8 cellular contexts compared by ENCODE assay signal in the genomic region with DNA sequence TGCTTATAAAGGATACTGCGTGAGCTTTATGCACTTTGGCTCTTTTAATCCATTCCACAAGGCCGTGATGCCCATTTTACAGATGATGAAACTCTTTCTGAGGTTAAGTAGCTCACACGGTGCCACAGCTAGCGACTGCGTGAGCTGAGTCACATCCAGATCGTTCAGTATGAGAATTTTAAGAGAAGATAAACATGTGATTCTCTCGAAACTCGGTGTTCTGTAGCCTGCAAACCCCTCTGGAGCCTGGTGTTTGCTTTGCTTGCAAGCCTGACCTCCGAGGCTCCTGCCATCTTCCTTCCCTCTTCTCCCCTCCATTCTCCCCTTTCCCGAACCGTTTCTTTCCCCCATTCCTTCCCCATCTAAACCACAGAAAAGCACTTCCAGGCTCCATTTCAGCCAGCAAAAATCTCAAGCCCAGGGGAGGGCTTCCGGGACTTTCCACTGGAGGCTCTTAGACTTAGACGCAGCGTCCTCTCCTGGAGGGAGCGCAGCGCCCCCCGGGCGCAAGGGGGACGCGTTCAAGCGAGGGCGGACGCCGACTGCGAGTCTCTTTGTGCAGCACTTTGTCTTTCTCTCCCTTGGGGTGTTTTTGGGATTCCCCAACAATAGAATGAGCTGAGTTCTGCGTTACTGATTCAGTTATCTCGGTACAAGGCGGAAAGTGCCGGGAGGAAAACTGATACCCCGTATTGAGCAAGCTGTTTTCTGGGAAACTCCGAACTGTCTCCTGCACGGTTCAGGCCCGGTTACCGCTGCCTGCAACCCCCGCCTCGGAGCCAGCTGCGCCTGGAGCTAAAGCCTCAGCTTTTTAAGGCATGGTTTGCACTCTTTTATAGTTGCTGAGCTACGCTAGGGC. TPM values are rescaled to one million over a fixed set of nuclear protein-coding genes. Genes with fewer than 3 reads are reported as not detected.
DNase-seq lines count a peak whose midpoint lies in the region; ATAC-seq, FAIRE-seq and TF ChIP-seq lines count a peak whose summit lies in the region.

No MANE protein-coding gene starts in this region.

- peak overlapping the region; percentile 48 for H3K4me3 ChIP-seq in astrocyte (ENCODE audit: insufficient read depth, low read depth, low read length)
- H3K4me3 ChIP-seq in kidney (ENCODE audit: low read length in 2 of 2) = peak overlapping the region; percentile 54 to 57
- no peak overlapping the region for H3K4me3 ChIP-seq in PC-3 (ENCODE audit: low read length)

- FAIRE-seq in astrocyte (lab: Jason Lieb, UNC) (no peak), kidney (lab: Jason Lieb, UNC) (no peak)

- peaks cover 11% of the 10 kb centered on the region for H3K27me3 Mint-ChIP-seq in astrocyte (ENCODE audit: low read depth, unreplicated experiment)
- peaks cover 54% of the 10 kb centered on the region for H3K27me3 Mint-ChIP-seq in stimulated activated memory B cell treated with anti-CD40 and anti-IgM and Interleukin-4, amounts not matched to agents 10 μg/mL and 1 μg/mL and 100 μg/mL, for 72 hours

- H3K79me2 ChIP-seq in astrocyte (ENCODE audit: insufficient read depth, low read length) (no peaks in the 10 kb centered on the region), PC-3 (ENCODE audit: low read length) (no peaks in the 10 kb centered on the region)

- POLR2A ChIA-PET in PC-3 (lab: Charles Lee; ENCODE audit: unreplicated experiment) = no interaction called here

- H3K36me3 ChIP-seq in astrocyte (ENCODE audit: insufficient read depth, low read length) (no peaks in the 10 kb centered on the region), kidney (ENCODE audit: control insufficient read depth in 1 of 2, insufficient read depth in 2 of 2, low read length in 2 of 2) (no peaks in the 10 kb centered on the region), PC-3 (ENCODE audit: low read depth, low read length) (no peaks in the 10 kb centered on the region)

- TF ChIP-seq CTCF in astrocyte (IDR thresholded peaks at IDR 0.05; ENCODE audit: insufficient read depth, low read depth, low read length) (peak; percentile 19), kidney (IDR thresholded peaks at IDR 0.05; ENCODE audit: borderline replicate concordance, extremely low read depth, insufficient read depth) (no peak), PC-3 (conservative IDR thresholded peaks at IDR 0.05; ENCODE audit: low read depth, low read length) (no peak)

- H2AFZ ChIP-seq in astrocyte (ENCODE audit: low read depth, low read length) (peak overlapping the region; percentile 84), PC-3 (ENCODE audit: low read length) (no peak overlapping the region)

- H3K4me3 Mint-ChIP-seq in astrocyte (ENCODE audit: unreplicated experiment) = no peak overlapping the region
- peak overlapping the region; percentile 80 for H3K4me3 Mint-ChIP-seq in stimulated activated memory B cell treated with anti-CD40 and anti-IgM and Interleukin-4, amounts not matched to agents 10 μg/mL and 1 μg/mL and 100 μg/mL, for 72 hours

- CTCF ChIA-PET in PC-3 (lab: Charles Lee) = no interaction called here

- H3K27ac ChIP-seq in astrocyte (ENCODE audit: low read depth, low read length) (no peak overlapping the region), kidney (ENCODE audit: low read depth in 2 of 2, low read length in 2 of 2) (peak overlapping the region; percentile 20 to 51), PC-3 (ENCODE audit: low read length) (no peak overlapping the region)

- H3K4me1 ChIP-seq in astrocyte (ENCODE audit: insufficient read depth, low read length) = peaks cover 11% of the 10 kb centered on the region
- H3K4me1 ChIP-seq in kidney (ENCODE audit: control insufficient read depth in 1 of 2, insufficient read depth in 1 of 2, low read depth in 1 of 2, low read length in 2 of 2) = peaks cover 0 to 2% of the 10 kb centered on the region in 2 donors
- no peaks in the 10 kb centered on the region for H3K4me1 ChIP-seq in PC-3 (ENCODE audit: insufficient read depth, low read length)

- H3K4me2 ChIP-seq in astrocyte (ENCODE audit: low read length) (peak overlapping the region; percentile 90), PC-3 (ENCODE audit: low read length) (no peak overlapping the region)

- H4K20me1 ChIP-seq in astrocyte (ENCODE audit: insufficient read depth, low read length) (no peaks in the 10 kb centered on the region), PC-3 (ENCODE audit: low read length) (no peaks in the 10 kb centered on the region)

- H3K4me1 Mint-ChIP-seq in astrocyte (ENCODE audit: low read depth, unreplicated experiment) = peaks cover 9% of the 10 kb centered on the region
- peaks cover 20% of the 10 kb centered on the region for H3K4me1 Mint-ChIP-seq in stimulated activated memory B cell treated with anti-CD40 and anti-IgM and Interleukin-4, amounts not matched to agents 10 μg/mL and 1 μg/mL and 100 μg/mL, for 72 hours

- H3K9ac ChIP-seq in astrocyte (ENCODE audit: low read length) = peak overlapping the region; percentile 64
- H3K9ac ChIP-seq in kidney (ENCODE audit: low read length in 2 of 2) = no peak overlapping the region
- no peak overlapping the region for H3K9ac ChIP-seq in PC-3 (ENCODE audit: low read length)

- H3K9me3 Mint-ChIP-seq in astrocyte (ENCODE audit: unreplicated experiment) = no peaks in the 10 kb centered on the region
- H3K9me3 Mint-ChIP-seq in stimulated activated memory B cell treated with anti-CD40 and anti-IgM and Interleukin-4, amounts not matched to agents 10 μg/mL and 1 μg/mL and 100 μg/mL, for 72 hours = peaks cover 5% of the 10 kb centered on the region

- no peaks in the 10 kb centered on the region for H3F3A ChIP-seq in PC-3 (ENCODE audit: low read length, unreplicated experiment)

- no peaks in the 10 kb centered on the region for H3K9me2 ChIP-seq in PC-3 (replicated peaks; ENCODE audit: low read length)

- no peak overlapping the region for H3K27ac Mint-ChIP-seq in astrocyte (ENCODE audit: unreplicated experiment)
- peak overlapping the region; percentile 83 for H3K27ac Mint-ChIP-seq in stimulated activated memory B cell treated with anti-CD40 and anti-IgM and Interleukin-4, amounts not matched to agents 10 μg/mL and 1 μg/mL and 100 μg/mL, for 72 hours

- BruUV-seq in PC-3 (replicated peaks; lab: Mats Ljungman, UMichigan) = no TSS peak

- intact Hi-C loops in kidney (cut with DNase I) = no loop called here
- intact Hi-C loops in PC-3 (cut with micrococcal nuclease) = no loop called here

- DNase-seq in ELR (ENCODE audit: low read depth) (peak; percentile 58), astrocyte (ENCODE audit: low read depth) (peak; percentile 48), kidney (peak; percentile 88), NCI-H2029 treated with DMSO at 0.1 percent for 48 hours (lab: John Stamatoyannopoulos, UW) (no peak), PC-3 (no peak)

- H3K27me3 ChIP-seq in astrocyte (ENCODE audit: insufficient read depth, low read length) = peaks cover 17% of the 10 kb centered on the region
- 0 out of 2 replicates have a peak, but pooled peaks cover 3% of the 10 kb centered on the region for H3K27me3 ChIP-seq in PC-3 (ENCODE audit: low read length)

- H3K9me3 ChIP-seq in astrocyte (ENCODE audit: insufficient read depth, low read depth, low read length) = no peaks in the 10 kb centered on the region
- no peaks in the 10 kb centered on the region for H3K9me3 ChIP-seq in kidney (ENCODE audit: control insufficient read depth in 1 of 2, low read length in 2 of 2)
- no peaks in the 10 kb centered on the region for H3K9me3 ChIP-seq in PC-3 (ENCODE audit: low read length)

- ATAC-seq in GM19397 (IDR thresholded peaks at IDR 0.05; ENCODE audit: unreplicated experiment) (peak; percentile 75), HG03442 (IDR thresholded peaks at IDR 0.05; ENCODE audit: unreplicated experiment) (peak; percentile 73), PC-3 (no peak)
- peak; percentile 87 for ATAC-seq in stimulated activated memory B cell treated with anti-CD40 and anti-IgM and Interleukin-4, amounts not matched to agents 10 μg/mL and 1 μg/mL and 100 μg/mL, for 72 hours

- H3K36me3 Mint-ChIP-seq in astrocyte (ENCODE audit: low read depth, unreplicated experiment) = no peaks in the 10 kb centered on the region
- H3K36me3 Mint-ChIP-seq in stimulated activated memory B cell treated with anti-CD40 and anti-IgM and Interleukin-4, amounts not matched to agents 10 μg/mL and 1 μg/mL and 100 μg/mL, for 72 hours = no peaks in the 10 kb centered on the region

RNA-seq across cellular contexts. Expression of gene CYP1B1, which starts 38.0 kb away (rescaled TPM):
- total RNA-seq in astrocyte (12.9 and 20.8 TPM in 2 replicates), kidney (79.2 TPM), PC-3 (2014; rRNA removed) (37.2 and 50.0 TPM in 2 replicates)
- 7.7 TPM for polyA plus RNA-seq in kidney (ENCODE audit: insufficient read depth, low read depth, low replicate concordance)

Comparison
In these comparisons a context has a peak if more than half of its experiments do, and no peak if none do; other contexts are left out.
1. DNase-seq: peak in ELR (single experiment), astrocyte (single experiment) and kidney (single experiment); none in NCI-H2029 treated with DMSO at 0.1 percent for 48 hours (single experiment) and PC-3 (single experiment).
2. H3K27ac ChIP-seq: peak in kidney (2 of 2); none in astrocyte (single experiment) and PC-3 (single experiment).